1 cellular context compared by ENCODE assay signal in the genomic region with DNA sequence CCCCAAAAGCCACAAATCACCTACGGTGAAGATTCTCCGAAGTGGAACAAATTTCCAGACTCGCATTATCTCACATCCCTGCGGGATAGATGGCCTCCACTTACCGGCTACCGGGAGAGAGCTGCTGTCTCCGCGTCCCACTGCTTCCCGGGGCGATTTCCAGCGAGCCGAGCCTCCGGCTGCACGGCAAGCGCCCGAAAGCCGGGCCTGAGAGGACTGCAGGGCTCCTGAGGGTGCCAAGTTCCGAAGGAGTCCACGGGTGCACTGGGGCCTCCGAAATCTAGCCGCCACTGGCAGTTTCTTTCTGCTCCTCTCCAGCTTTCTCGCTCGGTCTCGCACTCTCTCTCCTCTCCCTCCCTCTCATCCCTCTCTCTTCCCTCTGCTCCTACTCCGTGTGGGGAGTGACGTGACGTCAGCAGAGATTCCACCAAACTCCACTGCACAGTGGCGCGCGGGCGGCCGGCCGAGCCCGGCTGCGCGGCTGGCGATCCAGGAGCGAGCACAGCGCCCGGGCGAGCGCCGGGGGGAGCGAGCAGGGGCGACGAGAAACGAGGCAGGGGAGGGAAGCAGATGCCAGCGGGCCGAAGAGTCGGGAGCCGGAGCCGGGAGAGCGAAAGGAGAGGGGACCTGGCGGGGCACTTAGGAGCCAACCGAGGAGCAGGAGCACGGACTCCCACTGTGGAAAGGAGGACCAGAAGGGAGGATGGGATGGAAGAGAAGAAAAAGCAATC.
TF ChIP-seq lines count a peak whose summit lies in the region.

No MANE protein-coding gene starts in this region.

TF ChIP-seq in HEK293, 187 proteins besides CTCF, POLR2A, EP300 and RAD21 (continued from another document and continues in another):
- TF ChIP-seq ZNF148 (tag by site-specific recombination; IDR thresholded peaks at IDR 0.05; ENCODE audit: borderline replicate concordance) (no peak), KLF9 (tag by site-specific recombination; IDR thresholded peaks at IDR 0.05; ENCODE audit: low read depth) (no peak), ZNF560 (tag by site-specific recombination; IDR thresholded peaks at IDR 0.05; ENCODE audit: borderline replicate concordance) (no peak), ZNF704 (tag by site-specific recombination; IDR thresholded peaks at IDR 0.05) (no peak), KLF7 (tag by site-specific recombination; IDR thresholded peaks at IDR 0.05; ENCODE audit: borderline replicate concordance) (no peak), ZNF341 (tag by site-specific recombination; IDR thresholded peaks at IDR 0.05; ENCODE audit: low read depth) (peak; percentile 43; the same call in 1 of the 2 replicates), ZNF24 (tag by site-specific recombination; IDR thresholded peaks at IDR 0.05) (no peak), ZNF223 (tag by site-specific recombination; IDR thresholded peaks at IDR 0.05) (no peak), ZNF473 (tag by site-specific recombination; IDR thresholded peaks at IDR 0.05) (no peak), ZBTB20 (tag by site-specific recombination; IDR thresholded peaks at IDR 0.05) (peak; percentile 49; the same call in 1 of the 2 replicates), ZBTB8A (tag by site-specific recombination; IDR thresholded peaks at IDR 0.05) (0 out of 2 replicates have a peak, but pooled peaks have one; percentile 36), ZBTB7A (tag by site-specific recombination; IDR thresholded peaks at IDR 0.05; ENCODE audit: low read depth) (no peak), ZNF610 (tag by site-specific recombination; IDR thresholded peaks at IDR 0.05; ENCODE audit: borderline replicate concordance) (no peak), ZNF768 (tag by site-specific recombination; IDR thresholded peaks at IDR 0.05) (no peak), ZNF26 (tag by site-specific recombination; IDR thresholded peaks at IDR 0.05) (no peak), ZNF18 (tag by site-specific recombination; IDR thresholded peaks at IDR 0.05) (no peak), ZNF785 (tag by site-specific recombination; IDR thresholded peaks at IDR 0.05) (no peak), SCRT2 (tag by site-specific recombination; IDR thresholded peaks at IDR 0.05) (no peak), ZNF776 (tag by site-specific recombination; IDR thresholded peaks at IDR 0.05; ENCODE audit: borderline replicate concordance) (no peak), ZBTB26 (tag by site-specific recombination; optimal IDR thresholded peaks at IDR 0.05) (peak; percentile 78), ZEB2 (tag by site-specific recombination; IDR thresholded peaks at IDR 0.05) (peak; percentile 67; the same call in 1 of the 2 replicates), PRDM1 (tag by site-specific recombination; IDR thresholded peaks at IDR 0.05) (peak; percentile 90), ZNF274 (IDR thresholded peaks at IDR 0.05; ENCODE audit: low read length) (no peak), ZNF274 (tag by site-specific recombination; IDR thresholded peaks at IDR 0.05; ENCODE audit: borderline replicate concordance) (no peak), HOXD13 (CRISPR knock-in tag; IDR thresholded peaks at IDR 0.05; ENCODE audit: borderline replicate concordance) (no peak), ZNF629 (tag by site-specific recombination; IDR thresholded peaks at IDR 0.05) (peak; percentile 91), ZFP37 (tag by site-specific recombination; IDR thresholded peaks at IDR 0.05) (peak; percentile 38; the same call in 1 of the 2 replicates), TCF7L2 (IDR thresholded peaks at IDR 0.05; ENCODE audit: borderline replicate concordance, low read depth, low read length) (no peak), ZFP3 (tag by site-specific recombination; IDR thresholded peaks at IDR 0.05; ENCODE audit: low read depth) (no peak), ZNF707 (tag by site-specific recombination; IDR thresholded peaks at IDR 0.05) (no peak), KLF8 (tag by site-specific recombination; IDR thresholded peaks at IDR 0.05) (peak; percentile 39; the same call in 1 of the 2 replicates), ZNF660 (tag by site-specific recombination; IDR thresholded peaks at IDR 0.05) (0 out of 2 replicates have a peak, but pooled peaks have one; percentile 70), ZNF157 (tag by site-specific recombination; IDR thresholded peaks at IDR 0.05) (no peak)
- TF ChIP-seq, protein P1, sequence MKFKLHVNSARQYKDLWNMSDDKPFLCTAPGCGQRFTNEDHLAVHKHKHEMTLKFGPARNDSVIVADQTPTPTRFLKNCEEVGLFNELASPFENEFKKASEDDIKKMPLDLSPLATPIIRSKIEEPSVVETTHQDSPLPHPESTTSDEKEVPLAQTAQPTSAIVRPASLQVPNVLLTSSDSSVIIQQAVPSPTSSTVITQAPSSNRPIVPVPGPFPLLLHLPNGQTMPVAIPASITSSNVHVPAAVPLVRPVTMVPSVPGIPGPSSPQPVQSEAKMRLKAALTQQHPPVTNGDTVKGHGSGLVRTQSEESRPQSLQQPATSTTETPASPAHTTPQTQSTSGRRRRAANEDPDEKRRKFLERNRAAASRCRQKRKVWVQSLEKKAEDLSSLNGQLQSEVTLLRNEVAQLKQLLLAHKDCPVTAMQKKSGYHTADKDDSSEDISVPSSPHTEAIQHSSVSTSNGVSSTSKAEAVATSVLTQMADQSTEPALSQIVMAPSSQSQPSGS (tag by site-specific recombination; IDR thresholded peaks at IDR 0.05; ENCODE audit: low read depth): peak; percentile 69; the same call in 1 of the 2 replicates
- TF ChIP-seq, protein P2, sequence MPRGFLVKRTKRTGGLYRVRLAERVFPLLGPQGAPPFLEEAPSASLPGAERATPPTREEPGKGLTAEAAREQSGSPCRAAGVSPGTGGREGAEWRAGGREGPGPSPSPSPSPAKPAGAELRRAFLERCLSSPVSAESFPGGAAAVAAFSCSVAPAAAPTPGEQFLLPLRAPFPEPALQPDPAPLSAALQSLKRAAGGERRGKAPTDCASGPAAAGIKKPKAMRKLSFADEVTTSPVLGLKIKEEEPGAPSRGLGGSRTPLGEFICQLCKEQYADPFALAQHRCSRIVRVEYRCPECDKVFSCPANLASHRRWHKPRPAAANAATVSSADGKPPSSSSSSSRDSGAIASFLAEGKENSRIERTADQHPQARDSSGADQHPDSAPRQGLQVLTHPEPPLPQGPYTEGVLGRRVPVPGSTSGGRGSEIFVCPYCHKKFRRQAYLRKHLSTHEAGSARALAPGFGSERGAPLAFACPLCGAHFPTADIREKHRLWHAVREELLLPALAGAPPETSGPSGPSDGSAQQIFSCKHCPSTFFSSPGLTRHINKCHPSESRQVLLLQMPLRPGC (tag by site-specific recombination; IDR thresholded peaks at IDR 0.05): peak; percentile 87
- TF ChIP-seq, protein P3, sequence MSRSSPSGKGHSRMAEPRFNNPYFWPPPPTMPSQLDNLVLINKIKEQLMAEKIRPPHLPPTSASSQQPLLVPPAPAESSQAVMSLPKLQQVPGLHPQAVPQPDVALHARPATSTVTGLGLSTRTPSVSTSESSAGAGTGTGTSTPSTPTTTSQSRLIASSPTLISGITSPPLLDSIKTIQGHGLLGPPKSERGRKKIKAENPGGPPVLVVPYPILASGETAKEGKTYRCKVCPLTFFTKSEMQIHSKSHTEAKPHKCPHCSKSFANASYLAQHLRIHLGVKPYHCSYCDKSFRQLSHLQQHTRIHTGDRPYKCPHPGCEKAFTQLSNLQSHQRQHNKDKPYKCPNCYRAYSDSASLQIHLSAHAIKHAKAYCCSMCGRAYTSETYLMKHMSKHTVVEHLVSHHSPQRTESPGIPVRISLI (tag by site-specific recombination; IDR thresholded peaks at IDR 0.05): no peak
- TF ChIP-seq, protein P4, sequence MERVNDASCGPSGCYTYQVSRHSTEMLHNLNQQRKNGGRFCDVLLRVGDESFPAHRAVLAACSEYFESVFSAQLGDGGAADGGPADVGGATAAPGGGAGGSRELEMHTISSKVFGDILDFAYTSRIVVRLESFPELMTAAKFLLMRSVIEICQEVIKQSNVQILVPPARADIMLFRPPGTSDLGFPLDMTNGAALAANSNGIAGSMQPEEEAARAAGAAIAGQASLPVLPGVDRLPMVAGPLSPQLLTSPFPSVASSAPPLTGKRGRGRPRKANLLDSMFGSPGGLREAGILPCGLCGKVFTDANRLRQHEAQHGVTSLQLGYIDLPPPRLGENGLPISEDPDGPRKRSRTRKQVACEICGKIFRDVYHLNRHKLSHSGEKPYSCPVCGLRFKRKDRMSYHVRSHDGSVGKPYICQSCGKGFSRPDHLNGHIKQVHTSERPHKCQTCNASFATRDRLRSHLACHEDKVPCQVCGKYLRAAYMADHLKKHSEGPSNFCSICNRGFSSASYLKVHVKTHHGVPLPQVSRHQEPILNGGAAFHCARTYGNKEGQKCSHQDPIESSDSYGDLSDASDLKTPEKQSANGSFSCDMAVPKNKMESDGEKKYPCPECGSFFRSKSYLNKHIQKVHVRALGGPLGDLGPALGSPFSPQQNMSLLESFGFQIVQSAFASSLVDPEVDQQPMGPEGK (tag by site-specific recombination; IDR thresholded peaks at IDR 0.05): 0 out of 2 replicates have a peak, but pooled peaks have one; percentile 12
- TF ChIP-seq, protein P5, sequence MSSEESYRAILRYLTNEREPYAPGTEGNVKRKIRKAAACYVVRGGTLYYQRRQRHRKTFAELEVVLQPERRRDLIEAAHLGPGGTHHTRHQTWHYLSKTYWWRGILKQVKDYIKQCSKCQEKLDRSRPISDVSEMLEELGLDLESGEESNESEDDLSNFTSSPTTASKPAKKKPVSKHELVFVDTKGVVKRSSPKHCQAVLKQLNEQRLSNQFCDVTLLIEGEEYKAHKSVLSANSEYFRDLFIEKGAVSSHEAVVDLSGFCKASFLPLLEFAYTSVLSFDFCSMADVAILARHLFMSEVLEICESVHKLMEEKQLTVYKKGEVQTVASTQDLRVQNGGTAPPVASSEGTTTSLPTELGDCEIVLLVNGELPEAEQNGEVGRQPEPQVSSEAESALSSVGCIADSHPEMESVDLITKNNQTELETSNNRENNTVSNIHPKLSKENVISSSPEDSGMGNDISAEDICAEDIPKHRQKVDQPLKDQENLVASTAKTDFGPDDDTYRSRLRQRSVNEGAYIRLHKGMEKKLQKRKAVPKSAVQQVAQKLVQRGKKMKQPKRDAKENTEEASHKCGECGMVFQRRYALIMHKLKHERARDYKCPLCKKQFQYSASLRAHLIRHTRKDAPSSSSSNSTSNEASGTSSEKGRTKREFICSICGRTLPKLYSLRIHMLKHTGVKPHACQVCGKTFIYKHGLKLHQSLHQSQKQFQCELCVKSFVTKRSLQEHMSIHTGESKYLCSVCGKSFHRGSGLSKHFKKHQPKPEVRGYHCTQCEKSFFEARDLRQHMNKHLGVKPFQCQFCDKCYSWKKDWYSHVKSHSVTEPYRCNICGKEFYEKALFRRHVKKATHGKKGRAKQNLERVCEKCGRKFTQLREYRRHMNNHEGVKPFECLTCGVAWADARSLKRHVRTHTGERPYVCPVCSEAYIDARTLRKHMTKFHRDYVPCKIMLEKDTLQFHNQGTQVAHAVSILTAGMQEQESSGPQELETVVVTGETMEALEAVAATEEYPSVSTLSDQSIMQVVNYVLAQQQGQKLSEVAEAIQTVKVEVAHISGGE (tag by site-specific recombination; conservative IDR thresholded peaks at IDR 0.05; ENCODE audit: low read depth): 0 out of 2 replicates have a peak, but pooled peaks have one; percentile 18
